9 cellular contexts compared by ENCODE assay signal in the genomic region with DNA sequence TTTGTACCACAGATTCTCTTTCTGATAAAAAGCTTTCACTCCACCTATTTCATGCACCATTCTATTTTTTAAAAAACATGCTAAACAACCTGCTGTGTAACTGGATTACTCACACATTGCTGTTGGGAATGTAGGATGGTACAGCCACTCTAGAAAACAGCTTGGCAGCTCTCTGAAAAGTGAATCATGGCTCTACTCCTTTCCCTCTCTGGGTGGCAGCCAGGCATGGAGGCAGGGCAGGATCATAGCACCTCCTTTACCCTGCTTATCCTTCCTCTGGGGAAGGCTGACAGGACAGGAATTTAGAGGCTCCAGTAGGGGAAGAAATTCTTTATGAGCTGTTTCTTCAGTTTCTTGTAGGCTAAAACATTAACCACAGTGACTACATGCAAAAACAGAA. TPM values are rescaled to one million over a fixed set of nuclear protein-coding genes. Genes with fewer than 3 reads are reported as not detected.
DNase-seq lines count a peak whose midpoint lies in the region; ATAC-seq and TF ChIP-seq lines count a peak whose summit lies in the region.
"Had no signal": no experiment of that assay in that cellular context is flagged by ENCODE, and none has a peak within 500 bp of the region (broad histone marks: within the 10 kb centered on the region; RNA-seq: fewer than 3 reads in every experiment).

No MANE protein-coding gene starts in this region.

- POLR2A ChIA-PET in CD8-positive, alpha-beta T cell (lab: Charles Lee) = interaction anchor here (1.6 to 4.8 kb wide), 3 partner anchors 19 to 50 kb away, joined by 3 to 55 read pairs (median 22); partner anchors contain the start of genes RPS12 and SLC18B1
- POLR2A ChIA-PET in naive thymus-derived CD8-positive, alpha-beta T cell (lab: Charles Lee) = interaction anchor here (0.5 to 7.9 kb wide), 7 partner anchors 12 to 252 kb away, joined by 3 to 94 read pairs (median 9); partner anchors contain the start of genes RPS12, SLC18B1 and STX7

- no peaks in the 10 kb centered on the region for H4K20me1 ChIP-seq in Karpas-422 (ENCODE audit: insufficient read depth, low read depth, low read length)

- no peak overlapping the region for H3K4me2 ChIP-seq in Karpas-422 (ENCODE audit: low read depth, low read length, poor library complexity, severe bottlenecking)

- H3K27me3 ChIP-seq in CD8-positive, alpha-beta T cell (ENCODE audit: insufficient read depth, low read length) = no peaks in the 10 kb centered on the region
- no peaks in the 10 kb centered on the region for H3K27me3 ChIP-seq in Karpas-422 (ENCODE audit: low read length)
- H3K27me3 ChIP-seq: SJCRH30 had no signal

- H3K4me1 Mint-ChIP-seq in CD8-positive, alpha-beta T cell (ENCODE audit: low read depth) = peaks cover 51% of the 10 kb centered on the region
- H3K4me1 Mint-ChIP-seq in naive thymus-derived CD8-positive, alpha-beta T cell = peaks cover 12 to 53% (median 46%) of the 10 kb centered on the region in 4 donors

- intact Hi-C loops in CD8-positive, alpha-beta T cell (cut with DNase I, micrococcal nuclease) = loop anchor here in 1 of 2 experiments (5.0 kb wide), 1 partner anchor 53 kb away; no protein-coding TSS in a partner anchor

- H3K36me3 ChIP-seq in CD8-positive, alpha-beta T cell (ENCODE audit: insufficient read depth, low read length) = no peaks in the 10 kb centered on the region
- no peaks in the 10 kb centered on the region for H3K36me3 ChIP-seq in Karpas-422 (ENCODE audit: insufficient read depth, low read length)
- H3K36me3 ChIP-seq: SJCRH30 had no signal

- peaks cover 35% of the 10 kb centered on the region for H3K4me1 ChIP-seq in CD8-positive, alpha-beta T cell (ENCODE audit: insufficient read depth, low read length)
- H3K4me1 ChIP-seq in Karpas-422 (ENCODE audit: low read length) = peaks cover 35% of the 10 kb centered on the region

- H3K36me3 Mint-ChIP-seq in CD8-positive, alpha-beta T cell = peaks cover 26% of the 10 kb centered on the region
- H3K36me3 Mint-ChIP-seq in naive thymus-derived CD8-positive, alpha-beta T cell = peaks cover 6 to 28% (median 17%) of the 10 kb centered on the region in 3 donors

- H3K9me3 ChIP-seq in CD8-positive, alpha-beta T cell (ENCODE audit: low read length) = no peaks in the 10 kb centered on the region
- no peaks in the 10 kb centered on the region for H3K9me3 ChIP-seq in Karpas-422 (ENCODE audit: low read length)
- H3K9me3 ChIP-seq: SJCRH30 had no signal

- no peaks in the 10 kb centered on the region for H3K9me3 Mint-ChIP-seq in CD8-positive, alpha-beta T cell
- no peaks in the 10 kb centered on the region for H3K9me3 Mint-ChIP-seq in naive thymus-derived CD8-positive, alpha-beta T cell

- no peak for TF ChIP-seq CTCF in CD8-positive, alpha-beta T cell (IDR thresholded peaks at IDR 0.05)
- no peak for TF ChIP-seq CTCF in GM13977 (IDR thresholded peaks at IDR 0.05; ENCODE audit: extremely low read depth, insufficient read depth, missing control alignments)

- H3K79me2 ChIP-seq in Karpas-422 (ENCODE audit: low read length) = peaks cover 4% of the 10 kb centered on the region; the same call in 1 of the 2 replicates

- no peak overlapping the region; the same call in 1 of the 2 replicates for H2AFZ ChIP-seq in Karpas-422 (ENCODE audit: low read length)

- H3K4me3 Mint-ChIP-seq in CD8-positive, alpha-beta T cell = no peak overlapping the region
- peak overlapping the region in 9 of 10 donors; percentile 1 to 94 (median 86) for H3K4me3 Mint-ChIP-seq in naive thymus-derived CD8-positive, alpha-beta T cell

- H3K27ac Mint-ChIP-seq in CD8-positive, alpha-beta T cell = peak overlapping the region; percentile 93
- H3K27ac Mint-ChIP-seq in naive thymus-derived CD8-positive, alpha-beta T cell = peak overlapping the region; percentile 84 to 98 (median 96)

- H3K27ac ChIP-seq in CD8-positive, alpha-beta T cell (ENCODE audit: low read depth, low read length) = no peak overlapping the region
- H3K27ac ChIP-seq in Karpas-422 (ENCODE audit: low read length) = no peak overlapping the region
- H3K27ac ChIP-seq: SJCRH30 had no signal

- no peaks in the 10 kb centered on the region for H3K9me2 ChIP-seq in Karpas-422 (replicated peaks; ENCODE audit: insufficient read depth, low read length)

- H3K9ac ChIP-seq in Karpas-422 (ENCODE audit: low read length) = no peak overlapping the region

- CTCF ChIA-PET in CD8-positive, alpha-beta T cell (lab: Charles Lee) = interaction anchor here (1.0 to 4.4 kb wide), 5 partner anchors 10 to 94 kb away, joined by 3 to 30 read pairs (median 10); partner anchors contain the start of gene SLC18B1

- in situ Hi-C loops in GM13977 (cut with MboI; ENCODE audit: low pct_unique_long_range_greater_than_20kb, low sequenced_read_pairs, unreplicated experiment) = loop anchor here (10.0 to 25.0 kb wide), 2 partner anchors 100 to 477 kb away; no protein-coding TSS in a partner anchor

- H3K27me3 Mint-ChIP-seq in CD8-positive, alpha-beta T cell (ENCODE audit: low read depth) = no peaks in the 10 kb centered on the region
- no peaks in the 10 kb centered on the region for H3K27me3 Mint-ChIP-seq in naive thymus-derived CD8-positive, alpha-beta T cell

- no peak for DNase-seq in CD8-positive, alpha-beta T cell
- DNase-seq in LHCN-M2 (ENCODE audit: low read depth) = peak; percentile 85
- DNase-seq in naive thymus-derived CD8-positive, alpha-beta T cell = no peak
- no peak for DNase-seq in activated effector memory CD4-positive, alpha-beta T cell treated with anti-CD3 and anti-CD28 coated beads, Interleukin-2, amount 50 U/mL, for 16 hours
- no peak for DNase-seq in Karpas-422
- DNase-seq in GM13977 (ENCODE audit: low spot score) = no peak

- H3K4me3 ChIP-seq in CD8-positive, alpha-beta T cell (ENCODE audit: low read depth, low read length) = no peak overlapping the region
- H3K4me3 ChIP-seq in Karpas-422 (ENCODE audit: low read length) = no peak overlapping the region
- H3K4me3 ChIP-seq: SJCRH30 had no signal

- no peak for ATAC-seq in CD8-positive, alpha-beta T cell
- ATAC-seq in esophagus mucosa (peak; percentile 98), HG03442 (IDR thresholded peaks at IDR 0.05; ENCODE audit: unreplicated experiment) (no peak)
- ATAC-seq in naive thymus-derived CD8-positive, alpha-beta T cell = no peak

RNA-seq across cellular contexts. Expression of gene VNN2, which starts 6.7 kb away (rescaled TPM):
- 1 to 10 TPM; 8.0 to 8.3 TPM for total RNA-seq in CD8-positive, alpha-beta T cell
- 0.19 TPM in 1 of 2 replicates, not detected in the other for total RNA-seq in LHCN-M2 (2014; rRNA removed)
- 0.07 TPM for polyA plus RNA-seq in LHCN-M2 (2012)
- total RNA-seq in esophagus mucosa = 0.28 TPM
- 10 to 100 TPM; 46.3 to 46.4 TPM for total RNA-seq in naive thymus-derived CD8-positive, alpha-beta T cell
- polyA plus RNA-seq in naive thymus-derived CD8-positive, alpha-beta T cell = 10 to 100 TPM; 42.7 to 52.0 (median 48.0) TPM
- total RNA-seq in Karpas-422 (2014; rRNA removed; shearing (Covaris generic); ENCODE audit: low replicate concordance) = 43.4 and 48.9 TPM in 2 replicates

RNA-seq across cellular contexts. Expression of gene SLC18B1, which starts 34.1 kb away (rescaled TPM):
- 10 to 100 TPM in 1 of 2 experiments, 1 to 10 TPM in 1; 10.0 to 11.8 TPM for total RNA-seq in CD8-positive, alpha-beta T cell
- 6.3 and 8.8 TPM in 2 replicates for total RNA-seq in LHCN-M2 (2014; rRNA removed)
- polyA plus RNA-seq in LHCN-M2 (2012) = 1.4 TPM
- 12.8 TPM for total RNA-seq in esophagus mucosa
- total RNA-seq in naive thymus-derived CD8-positive, alpha-beta T cell = 10 to 100 TPM; 18.1 to 19.3 TPM
- 10 to 100 TPM; 15.3 to 19.3 (median 16.9) TPM for polyA plus RNA-seq in naive thymus-derived CD8-positive, alpha-beta T cell
- 0.60 and 0.72 TPM in 2 replicates for total RNA-seq in Karpas-422 (2014; rRNA removed; shearing (Covaris generic); ENCODE audit: low replicate concordance)

RNA-seq across cellular contexts. Expression of gene RPS12, which starts 50.0 kb away (rescaled TPM):
- total RNA-seq in CD8-positive, alpha-beta T cell = 1,000 to 10,000 TPM; 3,006 to 3,159 TPM
- total RNA-seq in LHCN-M2 (2014; rRNA removed) (1,162 and 1,423 TPM in 2 replicates), esophagus mucosa (1,299 TPM)
- polyA plus RNA-seq in LHCN-M2 (2012) = 3,258 TPM
- total RNA-seq in naive thymus-derived CD8-positive, alpha-beta T cell = 1,000 to 10,000 TPM; 2,730 to 2,845 TPM
- polyA plus RNA-seq in naive thymus-derived CD8-positive, alpha-beta T cell = 1,000 to 10,000 TPM; 3,456 to 3,652 (median 3,491) TPM
- total RNA-seq in Karpas-422 (2014; rRNA removed; shearing (Covaris generic); ENCODE audit: low replicate concordance) = 1,944 and 3,479 TPM in 2 replicates

RNA-seq across cellular contexts. Expression of gene VNN1, which starts 50.5 kb away (rescaled TPM):
- not detected for total RNA-seq in CD8-positive, alpha-beta T cell
- 4.2 and 6.6 TPM in 2 replicates for total RNA-seq in LHCN-M2 (2014; rRNA removed)
- 0.49 TPM for polyA plus RNA-seq in LHCN-M2 (2012)
- 0.12 TPM for total RNA-seq in esophagus mucosa
- not detected for total RNA-seq in naive thymus-derived CD8-positive, alpha-beta T cell
- not detected for polyA plus RNA-seq in naive thymus-derived CD8-positive, alpha-beta T cell
- total RNA-seq in Karpas-422 (2014; rRNA removed; shearing (Covaris generic); ENCODE audit: low replicate concordance) = not detected in 2 replicates
